ENCODE assay signal across 1 cellular context in the genomic region with DNA sequence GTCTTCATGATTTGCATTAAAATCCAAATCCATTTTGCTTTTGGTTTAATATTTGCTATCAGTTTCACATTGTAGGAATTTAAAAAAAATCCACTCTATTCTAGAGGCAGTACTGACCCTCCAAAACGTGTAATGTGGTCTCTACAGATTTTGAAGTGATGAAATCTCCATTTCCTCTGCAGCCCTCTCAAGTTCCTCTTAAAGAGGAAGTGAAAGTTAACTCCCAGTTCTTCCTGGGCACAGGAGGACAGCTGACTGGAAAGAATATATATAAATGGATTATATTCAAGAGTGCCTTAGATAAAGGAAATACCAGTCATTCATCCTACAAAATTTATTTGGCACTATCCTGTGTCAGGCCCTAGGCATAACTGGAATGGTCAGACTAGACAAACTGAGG.
TF ChIP-seq lines count a peak whose summit lies in the region.

No MANE protein-coding gene starts in this region.

TF ChIP-seq in HepG2, 621 proteins besides CTCF, POLR2A, EP300 and RAD21 (continued from another document):
- TF ChIP-seq, protein P1, sequence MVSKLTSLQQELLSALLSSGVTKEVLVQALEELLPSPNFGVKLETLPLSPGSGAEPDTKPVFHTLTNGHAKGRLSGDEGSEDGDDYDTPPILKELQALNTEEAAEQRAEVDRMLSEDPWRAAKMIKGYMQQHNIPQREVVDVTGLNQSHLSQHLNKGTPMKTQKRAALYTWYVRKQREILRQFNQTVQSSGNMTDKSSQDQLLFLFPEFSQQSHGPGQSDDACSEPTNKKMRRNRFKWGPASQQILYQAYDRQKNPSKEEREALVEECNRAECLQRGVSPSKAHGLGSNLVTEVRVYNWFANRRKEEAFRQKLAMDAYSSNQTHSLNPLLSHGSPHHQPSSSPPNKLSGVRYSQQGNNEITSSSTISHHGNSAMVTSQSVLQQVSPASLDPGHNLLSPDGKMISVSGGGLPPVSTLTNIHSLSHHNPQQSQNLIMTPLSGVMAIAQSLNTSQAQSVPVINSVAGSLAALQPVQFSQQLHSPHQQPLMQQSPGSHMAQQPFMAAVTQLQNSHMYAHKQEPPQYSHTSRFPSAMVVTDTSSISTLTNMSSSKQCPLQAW (CRISPR knock-in tag; IDR thresholded peaks at IDR 0.05): no peak
- TF ChIP-seq DNMT1 (CRISPR knock-in tag; IDR thresholded peaks at IDR 0.05): no peak
- TF ChIP-seq ZNF280D (CRISPR knock-in tag; IDR thresholded peaks at IDR 0.05): no peak
- TF ChIP-seq, protein P2, sequence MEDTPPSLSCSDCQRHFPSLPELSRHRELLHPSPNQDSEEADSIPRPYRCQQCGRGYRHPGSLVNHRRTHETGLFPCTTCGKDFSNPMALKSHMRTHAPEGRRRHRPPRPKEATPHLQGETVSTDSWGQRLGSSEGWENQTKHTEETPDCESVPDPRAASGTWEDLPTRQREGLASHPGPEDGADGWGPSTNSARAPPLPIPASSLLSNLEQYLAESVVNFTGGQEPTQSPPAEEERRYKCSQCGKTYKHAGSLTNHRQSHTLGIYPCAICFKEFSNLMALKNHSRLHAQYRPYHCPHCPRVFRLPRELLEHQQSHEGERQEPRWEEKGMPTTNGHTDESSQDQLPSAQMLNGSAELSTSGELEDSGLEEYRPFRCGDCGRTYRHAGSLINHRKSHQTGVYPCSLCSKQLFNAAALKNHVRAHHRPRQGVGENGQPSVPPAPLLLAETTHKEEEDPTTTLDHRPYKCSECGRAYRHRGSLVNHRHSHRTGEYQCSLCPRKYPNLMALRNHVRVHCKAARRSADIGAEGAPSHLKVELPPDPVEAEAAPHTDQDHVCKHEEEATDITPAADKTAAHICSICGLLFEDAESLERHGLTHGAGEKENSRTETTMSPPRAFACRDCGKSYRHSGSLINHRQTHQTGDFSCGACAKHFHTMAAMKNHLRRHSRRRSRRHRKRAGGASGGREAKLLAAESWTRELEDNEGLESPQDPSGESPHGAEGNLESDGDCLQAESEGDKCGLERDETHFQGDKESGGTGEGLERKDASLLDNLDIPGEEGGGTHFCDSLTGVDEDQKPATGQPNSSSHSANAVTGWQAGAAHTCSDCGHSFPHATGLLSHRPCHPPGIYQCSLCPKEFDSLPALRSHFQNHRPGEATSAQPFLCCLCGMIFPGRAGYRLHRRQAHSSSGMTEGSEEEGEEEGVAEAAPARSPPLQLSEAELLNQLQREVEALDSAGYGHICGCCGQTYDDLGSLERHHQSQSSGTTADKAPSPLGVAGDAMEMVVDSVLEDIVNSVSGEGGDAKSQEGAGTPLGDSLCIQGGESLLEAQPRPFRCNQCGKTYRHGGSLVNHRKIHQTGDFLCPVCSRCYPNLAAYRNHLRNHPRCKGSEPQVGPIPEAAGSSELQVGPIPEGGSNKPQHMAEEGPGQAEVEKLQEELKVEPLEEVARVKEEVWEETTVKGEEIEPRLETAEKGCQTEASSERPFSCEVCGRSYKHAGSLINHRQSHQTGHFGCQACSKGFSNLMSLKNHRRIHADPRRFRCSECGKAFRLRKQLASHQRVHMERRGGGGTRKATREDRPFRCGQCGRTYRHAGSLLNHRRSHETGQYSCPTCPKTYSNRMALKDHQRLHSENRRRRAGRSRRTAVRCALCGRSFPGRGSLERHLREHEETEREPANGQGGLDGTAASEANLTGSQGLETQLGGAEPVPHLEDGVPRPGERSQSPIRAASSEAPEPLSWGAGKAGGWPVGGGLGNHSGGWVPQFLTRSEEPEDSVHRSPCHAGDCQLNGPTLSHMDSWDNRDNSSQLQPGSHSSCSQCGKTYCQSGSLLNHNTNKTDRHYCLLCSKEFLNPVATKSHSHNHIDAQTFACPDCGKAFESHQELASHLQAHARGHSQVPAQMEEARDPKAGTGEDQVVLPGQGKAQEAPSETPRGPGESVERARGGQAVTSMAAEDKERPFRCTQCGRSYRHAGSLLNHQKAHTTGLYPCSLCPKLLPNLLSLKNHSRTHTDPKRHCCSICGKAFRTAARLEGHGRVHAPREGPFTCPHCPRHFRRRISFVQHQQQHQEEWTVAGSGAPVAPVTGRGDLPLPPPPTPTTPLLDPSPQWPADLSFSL (CRISPR knock-in tag; IDR thresholded peaks at IDR 0.05): no peak
- TF ChIP-seq ZNF207 (IDR thresholded peaks at IDR 0.05; ENCODE audit: borderline replicate concordance): no peak
- TF ChIP-seq ELF1 (CRISPR knock-in tag; IDR thresholded peaks at IDR 0.05): no peak
- TF ChIP-seq MAFK (conservative IDR thresholded peaks at IDR 0.05 in 1 of 2, IDR thresholded peaks at IDR 0.05 in 1 of 2; ENCODE audit: low read length in 2 of 2): no peak
- TF ChIP-seq ZBTB34 (CRISPR knock-in tag; IDR thresholded peaks at IDR 0.05): no peak
- no peak for TF ChIP-seq BRCA1 (CRISPR knock-in tag; IDR thresholded peaks at IDR 0.05)
- no peak for TF ChIP-seq TBL1XR1 (IDR thresholded peaks at IDR 0.05; ENCODE audit: borderline replicate concordance, low read length, partially characterized antibody)
- no peak for TF ChIP-seq NCOA1 (CRISPR knock-in tag; IDR thresholded peaks at IDR 0.05)
- TF ChIP-seq ELK4 (CRISPR knock-in tag; IDR thresholded peaks at IDR 0.05; ENCODE audit: borderline replicate concordance): no peak
- TF ChIP-seq ZNF382 (CRISPR knock-in tag; IDR thresholded peaks at IDR 0.05; ENCODE audit: borderline replicate concordance): no peak
TF ChIP-seq in HepG2: peak in this region for 0.
